27 cellular contexts compared by ENCODE assay signal in genomic region chr18:23738151-23738550, GRCh38. TPM values are rescaled to one million over a fixed set of nuclear protein-coding genes. Genes with fewer than 3 reads are reported as not detected.
DNase-seq lines count a peak whose midpoint lies in the region; ATAC-seq and TF ChIP-seq lines count a peak whose summit lies in the region.
"Had no signal": no experiment of that assay in that cellular context is flagged by ENCODE, and none has a peak within 500 bp of the region (broad histone marks: within the 10 kb centered on the region; RNA-seq: fewer than 3 reads in every experiment).

No MANE protein-coding gene starts in this region.

- H3K4me1 Mint-ChIP-seq in activated naive CD4-positive, alpha-beta T cell treated with anti-CD3 and anti-CD28 coated beads, Interleukin-2, amount 10 ng/mL, durations not matched to agents 7 days and 5 days, result peaks cover 23% of the 10 kb centered on the region
- H3K4me1 Mint-ChIP-seq in nephron (peaks cover 32% of the 10 kb centered on the region), Caco-2 (ENCODE audit: low read depth, unreplicated experiment) (no peaks in the 10 kb centered on the region)

- H3K36me3 ChIP-seq in OCI-LY3 (replicated peaks; ENCODE audit: low read depth, low read length) (peaks cover 9% of the 10 kb centered on the region), Caco-2 (ENCODE audit: control insufficient read depth, insufficient read depth, low read length) (no peaks in the 10 kb centered on the region)
- H3K36me3 ChIP-seq: BE2C, breast epithelium, colonic mucosa, left ventricle myocardium inferior, ovary had no signal

- no peak overlapping the region for H3K4me3 ChIP-seq in Jurkat, Clone E6-1 (ENCODE audit: low read length)
- H3K4me3 ChIP-seq in OCI-LY3 (ENCODE audit: low read length) (peak overlapping the region; percentile 64), Caco-2 (ENCODE audit: low read depth, low read length) (no peak overlapping the region)
- H3K4me3 ChIP-seq: breast epithelium, colonic mucosa, left ventricle myocardium inferior, ovary had no signal

- H3K4me2 ChIP-seq in OCI-LY3 (ENCODE audit: low read length), result peak overlapping the region; percentile 75

- H3K4me1 ChIP-seq in OCI-LY3 (ENCODE audit: low read length) (peaks cover 93% of the 10 kb centered on the region), Caco-2 (no peaks in the 10 kb centered on the region)
- H3K4me1 ChIP-seq: breast epithelium, colonic mucosa had no signal

- H3K9me3 Mint-ChIP-seq in activated naive CD4-positive, alpha-beta T cell treated with anti-CD3 and anti-CD28 coated beads, Interleukin-2, amount 10 ng/mL, durations not matched to agents 7 days and 5 days, result no peaks in the 10 kb centered on the region
- no peaks in the 10 kb centered on the region for H3K9me3 Mint-ChIP-seq in nephron
- no peaks in the 10 kb centered on the region for H3K9me3 Mint-ChIP-seq in Caco-2 (ENCODE audit: unreplicated experiment)
- H3K9me3 Mint-ChIP-seq: mesothelial cell of epicardium; natural killer cell treated with Interleukin-12 subunit alpha and Interleukin-12 subunit beta and Interleukin-15 and Interleukin-18, amount 100 ng/mL, for 72 hours had no signal

- TF ChIP-seq CTCF in OCI-LY3 (IDR thresholded peaks at IDR 0.05; ENCODE audit: low read depth, low read length) (no peak), nephron (IDR thresholded peaks at IDR 0.05; ENCODE audit: unreplicated experiment in 3 of 3) (no peak), Caco-2 (IDR thresholded peaks at IDR 0.05; ENCODE audit: insufficient read depth in 1 of 2, low read depth in 1 of 2, low read length in 1 of 2, severe bottlenecking in 1 of 2, unreplicated experiment in 1 of 2) (no peak)

- no peak for ATAC-seq in GM21423 (IDR thresholded peaks at IDR 0.05; ENCODE audit: unreplicated experiment)
- ATAC-seq: activated CD8-positive, alpha-beta T cell treated with anti-CD3 and anti-CD28 coated beads, Interleukin-2, amount 10 ng/mL, durations not matched to agents 7 days and 5 days; natural killer cell treated with Interleukin-12 subunit alpha and Interleukin-12 subunit beta and Interleukin-15 and Interleukin-18, amount 100 ng/mL, for 72 hours; SK-N-SH treated with all-trans-retinoic acid at 6 μM for 48 hours had no signal

- no peaks in the 10 kb centered on the region for H3K79me2 ChIP-seq in OCI-LY3 (ENCODE audit: low read length)

- BruUV-seq in Caco-2 (replicated peaks; lab: Mats Ljungman, UMichigan), result no TSS peak

- no peak overlapping the region for H2AFZ ChIP-seq in OCI-LY3 (ENCODE audit: low read depth, low read length)

- H4K20me1 ChIP-seq in OCI-LY3 (ENCODE audit: insufficient read depth, low read length), result no peaks in the 10 kb centered on the region

- no peak overlapping the region for H3K27ac Mint-ChIP-seq in activated naive CD4-positive, alpha-beta T cell treated with anti-CD3 and anti-CD28 coated beads, Interleukin-2, amount 10 ng/mL, durations not matched to agents 7 days and 5 days
- H3K27ac Mint-ChIP-seq in nephron, result peak overlapping the region in 2 of 3 experiments; percentile 14 to 28
- no peak overlapping the region for H3K27ac Mint-ChIP-seq in Caco-2 (ENCODE audit: unreplicated experiment)
- H3K27ac Mint-ChIP-seq: activated CD8-positive, alpha-beta T cell treated with anti-CD3 and anti-CD28 coated beads, Interleukin-2, amount 10 ng/mL, durations not matched to agents 7 days and 5 days; IgD-negative memory B cell had no signal

- POLR2A ChIA-PET in Caco-2 (lab: Charles Lee), result no interaction called here

- peak overlapping the region; percentile 15 for H3K27ac ChIP-seq in OCI-LY3 (ENCODE audit: low read length)
- H3K27ac ChIP-seq: breast epithelium, colonic mucosa, left ventricle myocardium inferior, ovary had no signal

- H3K9me3 ChIP-seq in OCI-LY3 (ENCODE audit: insufficient read depth, low read length) (0 out of 2 replicates have a peak, but pooled peaks cover 3% of the 10 kb centered on the region), Caco-2 (no peaks in the 10 kb centered on the region)
- H3K9me3 ChIP-seq: BE2C, breast epithelium, colonic mucosa, left ventricle myocardium inferior, ovary had no signal

- H3K36me3 Mint-ChIP-seq in activated naive CD4-positive, alpha-beta T cell treated with anti-CD3 and anti-CD28 coated beads, Interleukin-2, amount 10 ng/mL, durations not matched to agents 7 days and 5 days, result no peaks in the 10 kb centered on the region
- no peaks in the 10 kb centered on the region for H3K36me3 Mint-ChIP-seq in nephron (ENCODE audit: low read depth)
- H3K36me3 Mint-ChIP-seq in Caco-2 (ENCODE audit: insufficient read depth, unreplicated experiment), result peaks cover 7% of the 10 kb centered on the region
- H3K36me3 Mint-ChIP-seq: mesothelial cell of epicardium; natural killer cell treated with Interleukin-12 subunit alpha and Interleukin-12 subunit beta and Interleukin-15 and Interleukin-18, amount 100 ng/mL, for 72 hours had no signal

- intact Hi-C loops in Caco-2 (cut with micrococcal nuclease; ENCODE audit: unreplicated experiment), result no loop called here

- CTCF ChIA-PET in activated naive CD4-positive, alpha-beta T cell treated with anti-CD3 and anti-CD28 coated beads, Interleukin-2, amount 10 ng/mL, durations not matched to agents 7 days and 5 days (lab: Charles Lee), result no interaction called here
- CTCF ChIA-PET in Caco-2 (lab: Charles Lee), result no interaction called here

- DNase-seq in activated naive CD4-positive, alpha-beta T cell treated with anti-CD3 and anti-CD28 coated beads, Interleukin-2, amount 10 ng/mL, durations not matched to agents 7 days and 5 days, result no peak
- no peak for DNase-seq in activated naive CD4-positive, alpha-beta T cell treated with anti-CD3 and anti-CD28 coated beads, Interleukin-2, amount 50 U/mL, for 16 hours
- peak; percentile 72 for DNase-seq in Jurkat, Clone E6-1 (ENCODE audit: low read depth, low spot score)
- DNase-seq in Caco-2 (no peak), hepatic stellate cell (ENCODE audit: low spot score) (no peak)
- DNase-seq: activated CD4-positive, CD25-positive, alpha-beta regulatory T cell treated with anti-CD3 and anti-CD28 coated beads, Interleukin-2, amount 50 U/mL, for 72 hours; activated effector memory CD4-positive, alpha-beta T cell treated with anti-CD3 and anti-CD28 coated beads, Interleukin-2, amount 50 U/mL, for 16 hours; amygdala; BE2C; Calu3; colonic mucosa; EL; left ventricle myocardium inferior; MM.1S; NCI-H2171; NCI-H510A treated with DMSO at 0.1 percent for 48 hours; ovary; substantia nigra had no signal

- peaks cover 35% of the 10 kb centered on the region for H3K27me3 ChIP-seq in OCI-LY3 (ENCODE audit: low read depth, low read length)
- H3K27me3 ChIP-seq in Caco-2 (replicated peaks; ENCODE audit: control insufficient read depth, insufficient read depth, low read length), result no peaks in the 10 kb centered on the region
- H3K27me3 ChIP-seq: BE2C, breast epithelium, colonic mucosa, ovary had no signal

- H3K9ac ChIP-seq in OCI-LY3 (ENCODE audit: low read length), result peak overlapping the region; percentile 37; the same call in 1 of the 2 replicates

- H3K27me3 Mint-ChIP-seq in activated naive CD4-positive, alpha-beta T cell treated with anti-CD3 and anti-CD28 coated beads, Interleukin-2, amount 10 ng/mL, durations not matched to agents 7 days and 5 days, result peaks cover 64% of the 10 kb centered on the region
- H3K27me3 Mint-ChIP-seq in nephron (ENCODE audit: low read depth) (peaks cover 15% of the 10 kb centered on the region), Caco-2 (ENCODE audit: insufficient read depth, unreplicated experiment) (no peaks in the 10 kb centered on the region)

- peak overlapping the region; percentile 2 for H3K4me3 Mint-ChIP-seq in activated naive CD4-positive, alpha-beta T cell treated with anti-CD3 and anti-CD28 coated beads, Interleukin-2, amount 10 ng/mL, durations not matched to agents 7 days and 5 days
- peak overlapping the region in 2 of 3 experiments; percentile 7 to 11 for H3K4me3 Mint-ChIP-seq in nephron
- no peak overlapping the region for H3K4me3 Mint-ChIP-seq in Caco-2 (ENCODE audit: unreplicated experiment)
- H3K4me3 Mint-ChIP-seq: activated CD8-positive, alpha-beta T cell treated with anti-CD3 and anti-CD28 coated beads, Interleukin-2, amount 10 ng/mL, durations not matched to agents 7 days and 5 days; IgD-negative memory B cell; mesothelial cell of epicardium; natural killer cell treated with Interleukin-12 subunit alpha and Interleukin-12 subunit beta and Interleukin-15 and Interleukin-18, amount 100 ng/mL, for 72 hours had no signal

RNA-seq across cellular contexts. Expression of gene LAMA3, which starts 48.9 kb away (rescaled TPM):
- 1.2 TPM for polyA plus RNA-seq in Jurkat, Clone E6-1 (2012; ENCODE audit: insufficient read depth, insufficient read length)
- total RNA-seq in Caco-2 (2022), result 34.6 and 37.9 TPM in 2 replicates
- polyA plus RNA-seq: IgD-negative memory B cell had no signal

Comparison
In these comparisons a context has a peak if more than half of its experiments do, and no peak if none do; other contexts are left out.
1. H3K27ac Mint-ChIP-seq: peak in nephron (2 of 3); none in activated naive CD4-positive, alpha-beta T cell treated with anti-CD3 and anti-CD28 coated beads, Interleukin-2, amount 10 ng/mL, durations not matched to agents 7 days and 5 days (single experiment) and Caco-2 (single experiment).